8 cellular contexts compared by ENCODE assay signal in genomic region chr4:21768349-21769310, GRCh38.
DNase-seq lines count a peak whose midpoint lies in the region; ATAC-seq, FAIRE-seq and TF ChIP-seq lines count a peak whose summit lies in the region.

No MANE protein-coding gene starts in this region.

- no peaks in the 10 kb centered on the region for H3K4me1 Mint-ChIP-seq in stimulated activated memory B cell treated with anti-CD40 and anti-IgM and Interleukin-4, amounts not matched to agents 10 μg/mL and 1 μg/mL and 100 μg/mL, for 72 hours

- DNase-seq in DND-41 (peak; percentile 5), NAMALWA (ENCODE audit: low spot score) (peak; percentile 59), glomerular endothelial cell (ENCODE audit: extremely low read depth, low read depth, low spot score) (peak; percentile 29), superior temporal gyrus (ENCODE audit: extremely low spot score) (peak; percentile 90)
- DNase-seq in activated CD4-positive, alpha-beta T cell treated with anti-CD3 and anti-CD28 coated beads, Interleukin-2, amount 50 U/mL, for 48 hours: no peak

- H3K27ac Mint-ChIP-seq in stimulated activated memory B cell treated with anti-CD40 and anti-IgM and Interleukin-4, amounts not matched to agents 10 μg/mL and 1 μg/mL and 100 μg/mL, for 72 hours: no peak overlapping the region

- H3K36me3 ChIP-seq in DND-41 (ENCODE audit: insufficient read depth, low read length): no peaks in the 10 kb centered on the region

- FAIRE-seq in TTC549 (lab: Jason Lieb, UNC): peak; percentile 77

- H3K4me2 ChIP-seq in DND-41 (ENCODE audit: insufficient read depth, low read length): no peak overlapping the region

- no peak overlapping the region for H3K4me3 ChIP-seq in DND-41 (ENCODE audit: low read depth in 1 of 2, low read length in 2 of 2)

- no peak overlapping the region for H3K9ac ChIP-seq in DND-41 (ENCODE audit: low read depth, low read length)

- H3K36me3 Mint-ChIP-seq in stimulated activated memory B cell treated with anti-CD40 and anti-IgM and Interleukin-4, amounts not matched to agents 10 μg/mL and 1 μg/mL and 100 μg/mL, for 72 hours: no peaks in the 10 kb centered on the region

- H3K9me3 ChIP-seq in DND-41 (ENCODE audit: insufficient read depth, low read length, severe bottlenecking): no peaks in the 10 kb centered on the region

- no peaks in the 10 kb centered on the region for H3K79me2 ChIP-seq in DND-41 (ENCODE audit: insufficient read depth, low read length)

- no peaks in the 10 kb centered on the region for H3K9me3 Mint-ChIP-seq in stimulated activated memory B cell treated with anti-CD40 and anti-IgM and Interleukin-4, amounts not matched to agents 10 μg/mL and 1 μg/mL and 100 μg/mL, for 72 hours

- no peak overlapping the region for H3K27ac ChIP-seq in DND-41 (ENCODE audit: low read length)

- peak; percentile 67; the same call in 2 of the 3 replicates for ATAC-seq in DND-41 (ENCODE audit: insufficient read depth, low read depth)
- peak; percentile 63 for ATAC-seq in GM21515 (IDR thresholded peaks at IDR 0.05; ENCODE audit: unreplicated experiment)
- no peak for ATAC-seq in stimulated activated memory B cell treated with anti-CD40 and anti-IgM and Interleukin-4, amounts not matched to agents 10 μg/mL and 1 μg/mL and 100 μg/mL, for 72 hours

- H3K4me1 ChIP-seq in DND-41 (ENCODE audit: insufficient read depth, low read length): no peaks in the 10 kb centered on the region

- H2AFZ ChIP-seq in DND-41 (ENCODE audit: low read depth, low read length): no peak overlapping the region

- H4K20me1 ChIP-seq in DND-41 (ENCODE audit: insufficient read depth, low read length): no peaks in the 10 kb centered on the region

- H3K4me3 Mint-ChIP-seq in stimulated activated memory B cell treated with anti-CD40 and anti-IgM and Interleukin-4, amounts not matched to agents 10 μg/mL and 1 μg/mL and 100 μg/mL, for 72 hours: no peak overlapping the region

- H3K27me3 Mint-ChIP-seq in stimulated activated memory B cell treated with anti-CD40 and anti-IgM and Interleukin-4, amounts not matched to agents 10 μg/mL and 1 μg/mL and 100 μg/mL, for 72 hours: no peaks in the 10 kb centered on the region

- peak; percentile 66 for TF ChIP-seq CTCF in DND-41 (IDR thresholded peaks at IDR 0.05; ENCODE audit: borderline replicate concordance, extremely low read depth, low read length, poor library complexity, severe bottlenecking)

- H3K27me3 ChIP-seq in DND-41 (ENCODE audit: insufficient read depth, low read length, poor library complexity): no peaks in the 10 kb centered on the region

Comparison
In these comparisons a context has a peak if more than half of its experiments do, and no peak if none do; other contexts are left out.
1. DNase-seq: peak in DND-41 (single experiment), NAMALWA (single experiment), glomerular endothelial cell (single experiment) and superior temporal gyrus (single experiment); none in activated CD4-positive, alpha-beta T cell treated with anti-CD3 and anti-CD28 coated beads, Interleukin-2, amount 50 U/mL, for 48 hours (0 of 2).